29 cellular contexts compared by ENCODE assay signal in the genomic region with DNA sequence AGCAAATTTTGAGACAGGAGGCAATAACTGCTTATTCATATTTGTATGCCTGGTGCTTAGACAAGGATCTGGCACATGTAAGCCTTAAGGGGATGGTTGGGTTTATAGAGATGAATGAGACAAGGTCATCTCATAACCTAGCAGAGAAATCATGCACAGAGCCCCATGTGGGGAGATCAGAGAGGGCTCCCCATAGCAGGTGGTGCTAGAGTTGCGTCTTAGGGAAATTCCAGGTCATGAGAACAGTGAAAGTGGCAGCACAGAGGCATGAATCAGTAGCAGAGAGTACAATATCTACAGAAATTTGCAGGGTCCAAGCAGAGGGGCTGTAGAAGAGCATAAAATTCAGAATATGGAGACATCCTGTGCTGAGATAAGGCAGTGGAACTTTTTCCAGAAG. TPM values are rescaled to one million over a fixed set of nuclear protein-coding genes. Genes with fewer than 3 reads are reported as not detected.
"Had no signal": no experiment of that assay in that cellular context is flagged by ENCODE, and none has a peak within 500 bp of the region (broad histone marks: within the 10 kb centered on the region; RNA-seq: fewer than 3 reads in every experiment).

No MANE protein-coding gene starts in this region.

- ATAC-seq: activated CD4-positive, alpha-beta T cell treated with anti-CD3 and anti-CD28 coated beads for 36 hours; activated CD8-positive, alpha-beta memory T cell treated with anti-CD3 and anti-CD28 coated beads, Interleukin-2, amount 10 ng/mL, durations not matched to agents 7 days and 5 days; activated CD8-positive, alpha-beta T cell treated with anti-CD3 and anti-CD28 coated beads, Interleukin-2, amount 10 ng/mL, durations not matched to agents 7 days and 5 days; activated naive CD8-positive, alpha-beta T cell treated with anti-CD3 and anti-CD28 coated beads, Interleukin-2, amount 50 U/mL, for 24 hours; body of pancreas had no signal

- H3K4me3 ChIP-seq: adrenal gland, body of pancreas had no signal

- H3K9me3 ChIP-seq: adrenal gland, body of pancreas had no signal

- FAIRE-seq: colon, frontal cortex had no signal

- H3K4me1 ChIP-seq: adrenal gland, body of pancreas had no signal

- DNase-seq: activated CD4-positive, alpha-beta memory T cell treated with anti-CD3 and anti-CD28 coated beads for 36 hours; activated CD4-positive, alpha-beta T cell treated with anti-CD3 and anti-CD28 coated beads for 36 hours; activated CD4-positive, alpha-beta T cell treated with anti-CD3 and anti-CD28 coated beads, Interleukin-2, amount 10 ng/mL, durations not matched to agents 24 days and 14 days; activated CD4-positive, CD25-positive, alpha-beta regulatory T cell; activated CD4-positive, CD25-positive, alpha-beta regulatory T cell treated with anti-CD3 and anti-CD28 coated beads, Interleukin-2, amount 50 U/mL, for 72 hours; activated CD8-positive, alpha-beta memory T cell treated with anti-CD3 and anti-CD28 coated beads, Interleukin-2, amount 10 ng/mL, durations not matched to agents 7 days and 5 days; activated CD8-positive, alpha-beta memory T cell treated with anti-CD3 and anti-CD28 coated beads, Interleukin-2, amount 50 U/mL, for 4 hours; activated CD8-positive, alpha-beta T cell treated with anti-CD3 and anti-CD28 coated beads, Interleukin-2, amount 10 ng/mL, durations not matched to agents 7 days and 5 days; activated effector memory CD4-positive, alpha-beta T cell treated with anti-CD3 and anti-CD28 coated beads, Interleukin-2, amount 50 U/mL, for 16 hours; activated naive CD4-positive, alpha-beta T cell treated with anti-CD3 and anti-CD28 coated beads for 36 hours; activated naive CD8-positive, alpha-beta T cell treated with anti-CD3 and anti-CD28 coated beads for 36 hours; activated naive CD8-positive, alpha-beta T cell treated with anti-CD3 and anti-CD28 coated beads, Interleukin-2, amount 50 U/mL, for 24 hours; activated T-cell treated with anti-CD3 and anti-CD28 coated beads, Interleukin-2, amount 50 U/mL, for 1 hour; activated T-cell treated with anti-CD3 and anti-CD28 coated beads, Interleukin-2, amount 50 U/mL, for 48 hours; adrenal gland; aorta; body of pancreas; effector CD8-positive, alpha-beta T cell; foreskin fibroblast; T-helper 2 cell had no signal

- H3K36me3 ChIP-seq: adrenal gland had no signal

- H3K27ac ChIP-seq: adrenal gland, body of pancreas had no signal

- H3K27me3 ChIP-seq: body of pancreas had no signal

RNA-seq across cellular contexts. Expression of gene SLC6A2, which starts 57.3 kb away (rescaled TPM):
- total RNA-seq: activated CD4-positive, alpha-beta memory T cell treated with anti-CD3 and anti-CD28 coated beads for 36 hours; activated CD4-positive, alpha-beta T cell treated with anti-CD3 and anti-CD28 coated beads for 36 hours; activated CD4-positive, alpha-beta T cell treated with anti-CD3 and anti-CD28 coated beads, Interleukin-2, amount 10 ng/mL, durations not matched to agents 24 days and 14 days; activated CD8-positive, alpha-beta memory T cell treated with anti-CD3 and anti-CD28 coated beads for 36 hours; activated CD8-positive, alpha-beta memory T cell treated with anti-CD3 and anti-CD28 coated beads, Interleukin-2, amount 10 ng/mL, durations not matched to agents 7 days and 5 days; activated CD8-positive, alpha-beta T cell treated with anti-CD3 and anti-CD28 coated beads, Interleukin-2, amount 10 ng/mL, durations not matched to agents 7 days and 5 days; activated naive CD4-positive, alpha-beta T cell treated with anti-CD3 and anti-CD28 coated beads for 36 hours; activated naive CD8-positive, alpha-beta T cell treated with anti-CD3 and anti-CD28 coated beads for 36 hours; activated T-helper 1 cell treated with anti-CD3 and anti-CD28 coated beads, Interleukin-12 subunit alpha, Interleukin-12 subunit beta, Interleukin-2, Interleukin-4 antibody, amounts not matched to agents 30 ng/mL and 10 ng/mL and 1 ng/mL, durations not matched to agents 14 hours and 24 hours and 36 hours; activated T-helper 2 cell treated with anti-CD3 and anti-CD28 coated beads, Interferon-gamma antibody, Interleukin-2, Interleukin-4, amounts not matched to agents 10 μg/mL and 5 μg/mL and 100 μg/mL, durations not matched to agents 14 hours and 24 hours and 36 hours; body of pancreas; chondrocyte; epithelial cell of proximal tubule; esophagus mucosa; T-helper 1 cell treated with Interleukin-12 subunit alpha and Interleukin-12 subunit beta and Interleukin-4 antibody, amounts not matched to agents 30 ng/mL and 1 ng/mL, for 36 hours had no signal
